In genomic region chr15:51267047-51267713, GRCh38 we compare ENCODE assay signal across 9 cellular contexts.
DNase-seq lines count a peak whose midpoint lies in the region; ATAC-seq and TF ChIP-seq lines count a peak whose summit lies in the region.
"Had no signal": no experiment of that assay in that cellular context is flagged by ENCODE, and none has a peak within 500 bp of the region (broad histone marks: within the 10 kb centered on the region; RNA-seq: fewer than 3 reads in every experiment).

No MANE protein-coding gene starts in this region.

- no peaks in the 10 kb centered on the region for H3K9me3 ChIP-seq in SK-N-MC (ENCODE audit: low read depth, low read length)
- H3K9me3 ChIP-seq in heart left ventricle, result no peaks in the 10 kb centered on the region
- no peaks in the 10 kb centered on the region for H3K9me3 ChIP-seq in osteoblast (ENCODE audit: low read depth, low read length)

- H2AFZ ChIP-seq in osteoblast (ENCODE audit: low read length), result peak overlapping the region; percentile 81

- H3K79me2 ChIP-seq in osteoblast (ENCODE audit: insufficient read depth, low read length), result no peaks in the 10 kb centered on the region

- H3K36me3 ChIP-seq in SK-N-MC (ENCODE audit: insufficient read depth, low read length), result no peaks in the 10 kb centered on the region
- H3K36me3 ChIP-seq in heart left ventricle, result no peaks in the 10 kb centered on the region
- no peaks in the 10 kb centered on the region for H3K36me3 ChIP-seq in osteoblast (ENCODE audit: insufficient read depth, low read length)

- H3K4me3 Mint-ChIP-seq in naive thymus-derived CD8-positive, alpha-beta T cell, result peak overlapping the region in 3 of 10 donors; percentile 26 to 63 (median 52)

- H3K27me3 Mint-ChIP-seq in naive thymus-derived CD8-positive, alpha-beta T cell, result peaks cover 11 to 40% (median 27%) of the 10 kb centered on the region in 5 donors

- TF ChIP-seq POLR2A in heart left ventricle (IDR thresholded peaks at IDR 0.05), result no peak

- DNase-seq in COLO668 (lab: John Stamatoyannopoulos, UW; ENCODE audit: unreplicated experiment) (peak; percentile 24), SK-N-MC (ENCODE audit: low read depth, low spot score) (no peak), heart left ventricle (peak in 1 of 5 donors; percentile 70), osteoblast (ENCODE audit: insufficient read length, low spot score, missing footprints) (peak; percentile 80), NCI-H1417 (lab: John Stamatoyannopoulos, UW) (no peak)
- no peak for DNase-seq in stimulated activated CD4-positive, alpha-beta T cell treated with anti-CD3 and anti-CD28 coated beads, Interleukin-2, amount 100 ng/mL, for 48 hours
- DNase-seq in naive thymus-derived CD8-positive, alpha-beta T cell, result no peak
- DNase-seq: NCI-H524 treated with DMSO at 0.1 percent for 48 hours had no signal

- H3K9ac ChIP-seq in SK-N-MC (ENCODE audit: insufficient read length), result no peak overlapping the region

- H3K27ac Mint-ChIP-seq in naive thymus-derived CD8-positive, alpha-beta T cell, result no peak overlapping the region

- peak overlapping the region; percentile 92 for H3K4me2 ChIP-seq in osteoblast (ENCODE audit: insufficient read depth, low read length)

- no peaks in the 10 kb centered on the region for H4K20me1 ChIP-seq in osteoblast (ENCODE audit: insufficient read depth, low read length)

- POLR2A ChIA-PET in naive thymus-derived CD8-positive, alpha-beta T cell (lab: Charles Lee), result no interaction called here

- peaks cover 0 to 21% (median 6%) of the 10 kb centered on the region in 12 donors for H3K4me1 ChIP-seq in heart left ventricle
- H3K4me1 ChIP-seq in osteoblast (ENCODE audit: insufficient read depth, low read length), result peaks cover 3% of the 10 kb centered on the region

- peaks cover 2 to 9% (median 8%) of the 10 kb centered on the region in 4 donors for H3K4me1 Mint-ChIP-seq in naive thymus-derived CD8-positive, alpha-beta T cell

- H3K4me3 ChIP-seq in SK-N-MC (peak overlapping the region; percentile 65), heart left ventricle (peak overlapping the region; percentile 28 to 64 (median 56)), osteoblast (ENCODE audit: insufficient read depth, low read length) (peak overlapping the region; percentile 78)

- intact Hi-C loops in heart left ventricle (cut with DNase I), result no loop called here

- H3K27me3 ChIP-seq in heart left ventricle (peaks cover 0 to 29% (median 0%) of the 10 kb centered on the region in 9 donors), osteoblast (ENCODE audit: insufficient read depth, low read length) (no peaks in the 10 kb centered on the region)

- WGBS in heart left ventricle, 4 donors, result 1% methylated on average over 31 to 47 of the region's 47 CpGs

- H3K27ac ChIP-seq in SK-N-MC (no peak overlapping the region), heart left ventricle (peak overlapping the region in 1 of 12 donors; percentile 4), osteoblast (ENCODE audit: low read depth, low read length) (no peak overlapping the region)

- H3K36me3 Mint-ChIP-seq in naive thymus-derived CD8-positive, alpha-beta T cell, result no peaks in the 10 kb centered on the region

- peak in 3 of 4 donors; percentile 42 to 76 (median 49) for ATAC-seq in heart left ventricle
- ATAC-seq in HG03354 (IDR thresholded peaks at IDR 0.05; ENCODE audit: poor library complexity, severe bottlenecking, unreplicated experiment), result no peak
- no peak for ATAC-seq in naive thymus-derived CD8-positive, alpha-beta T cell

- no peak for TF ChIP-seq CTCF in heart left ventricle (IDR thresholded peaks at IDR 0.05)
- TF ChIP-seq CTCF in osteoblast (IDR thresholded peaks at IDR 0.05; ENCODE audit: extremely low read depth, low read depth, low read length), result no peak

- peaks cover 0 to 2% (median 0%) of the 10 kb centered on the region in 9 donors for H3K9me3 Mint-ChIP-seq in naive thymus-derived CD8-positive, alpha-beta T cell

Comparison
In these comparisons a context has a peak if more than half of its experiments do, and no peak if none do; other contexts are left out.
1. DNase-seq: peak in COLO668 (single experiment) and osteoblast (single experiment); none in SK-N-MC (single experiment), NCI-H1417 (0 of 3), stimulated activated CD4-positive, alpha-beta T cell treated with anti-CD3 and anti-CD28 coated beads, Interleukin-2, amount 100 ng/mL, for 48 hours (0 of 2) and naive thymus-derived CD8-positive, alpha-beta T cell (0 of 10).
2. ATAC-seq: peak in heart left ventricle (3 of 4); none in HG03354 (single experiment) and naive thymus-derived CD8-positive, alpha-beta T cell (0 of 2).
3. Peak in every context shown above with its lines, with median percentiles within 50 percentile points of each other: H3K4me3 ChIP-seq.